ENCODE assay signal across 11 cellular contexts in the genomic region with DNA sequence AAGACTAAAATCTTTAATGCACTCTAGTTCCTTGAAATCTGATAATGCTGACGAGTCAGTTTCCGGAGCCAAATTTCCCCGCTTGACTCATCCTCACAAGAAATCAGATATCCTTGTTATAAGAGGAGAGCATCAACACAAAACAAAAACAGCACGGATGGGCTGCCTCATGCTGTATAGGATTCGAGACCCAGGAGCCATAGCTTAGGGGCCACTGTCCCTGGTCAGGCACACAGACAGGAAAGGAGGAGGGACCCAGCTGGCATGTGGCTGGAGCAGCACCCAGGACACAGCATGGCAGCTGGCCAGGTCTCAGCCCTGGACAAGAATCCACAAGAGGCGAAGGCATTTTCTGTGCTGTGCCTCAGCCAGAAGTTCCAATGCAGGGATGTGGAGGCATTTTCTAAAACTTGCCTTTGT.
DNase-seq lines count a peak whose midpoint lies in the region; ATAC-seq and TF ChIP-seq lines count a peak whose summit lies in the region.
"Had no signal": no experiment of that assay in that cellular context is flagged by ENCODE, and none has a peak within 500 bp of the region (broad histone marks: within the 10 kb centered on the region; RNA-seq: fewer than 3 reads in every experiment).

No MANE protein-coding gene starts in this region.

- H3K18ac ChIP-seq in H9 (ENCODE audit: insufficient read length, low read depth, low read length), result no peak overlapping the region

- H3K4ac ChIP-seq in H9 (ENCODE audit: low read depth, low read length), result no peak overlapping the region

- no peaks in the 10 kb centered on the region for H3K27me3 ChIP-seq in H9 (ENCODE audit: insufficient read depth, low read length)

- H2AK5ac ChIP-seq in H9 (ENCODE audit: insufficient read length, low read length), result no peak overlapping the region

- no peak overlapping the region for H2BK12ac ChIP-seq in H9 (ENCODE audit: insufficient read length, low read depth, low read length)

- peaks cover 2% of the 10 kb centered on the region; the same call in 1 of the 2 replicates for H3K4me1 ChIP-seq in H9 (ENCODE audit: insufficient read depth, low read length)

- H2BK120ac ChIP-seq in H9 (ENCODE audit: low read depth, low read length, poor library complexity, severe bottlenecking), result no peak overlapping the region

- WGBS in H9 (ENCODE audit: extremely low coverage, insufficient read length, low lambda C conversion rate), result no CpG with 5 or more reads among the region's 6 CpGs

- H4K5ac ChIP-seq in H9 (ENCODE audit: insufficient read length, low read depth, low read length), result no peak overlapping the region

- H3K27me3 Mint-ChIP-seq in H9 (ENCODE audit: low read depth), result no peaks in the 10 kb centered on the region; the same call in 1 of the 2 replicates

- TF ChIP-seq CTCF in omental fat pad (IDR thresholded peaks at IDR 0.05), result no peak
- TF ChIP-seq CTCF in H9 (conservative IDR thresholded peaks at IDR 0.05), result no peak

- ATAC-seq in SK-N-SH treated with all-trans-retinoic acid at 6 μM for 48 hours (peak; percentile 83), omental fat pad (ENCODE audit: low FRiP score) (peak; percentile 54), GM19035 (IDR thresholded peaks at IDR 0.05; ENCODE audit: unreplicated experiment) (no peak), GM18909 (IDR thresholded peaks at IDR 0.05; ENCODE audit: poor library complexity, unreplicated experiment) (no peak), GM18870 (IDR thresholded peaks at IDR 0.05; ENCODE audit: unreplicated experiment) (no peak)

- H3K9ac ChIP-seq in H9 (ENCODE audit: extremely low read depth, insufficient read length, low read length), result no peak overlapping the region

- no peak overlapping the region for H4K91ac ChIP-seq in H9 (ENCODE audit: insufficient read length, low read depth, low read length)

- 0 out of 7 replicates have a peak overlapping the region, but pooled peaks of 1 of the 3 experiments have one; percentile 48 for H3K27ac Mint-ChIP-seq in H9
- H3K27ac Mint-ChIP-seq: CD8-positive, alpha-beta memory T cell had no signal

- H3T11ph ChIP-seq in H9 (ENCODE audit: low read length), result no peak overlapping the region

- no peak overlapping the region for H4K8ac ChIP-seq in H9 (replicated peaks; ENCODE audit: insufficient read length, low read depth, low read length)

- no peaks in the 10 kb centered on the region for H3K23me2 ChIP-seq in H9 (ENCODE audit: insufficient read length, low read depth, low read length, poor library complexity, severe bottlenecking)

- H2BK20ac ChIP-seq in H9 (ENCODE audit: low read depth, low read length, poor library complexity, severe bottlenecking), result no peak overlapping the region

- H3K9me3 ChIP-seq in H9 (ENCODE audit: control insufficient read depth, low read depth, low read length), result no peaks in the 10 kb centered on the region

- no peak overlapping the region for H2AFZ ChIP-seq in H9 (ENCODE audit: low read length)

- no peak overlapping the region for H3K14ac ChIP-seq in H9 (ENCODE audit: insufficient read depth, low read length)

- no peaks in the 10 kb centered on the region for H4K20me1 ChIP-seq in H9 (ENCODE audit: control insufficient read depth, insufficient read depth, insufficient read length)

- DNase-seq in AG08395 (ENCODE audit: low spot score), result peak; percentile 56
- DNase-seq in fibroblast of gingiva (ENCODE audit: low read depth), result peak; percentile 79
- peak; percentile 32 for DNase-seq in omental fat pad (ENCODE audit: low spot score)
- DNase-seq in H9, result no peak
- DNase-seq: activated CD4-positive, alpha-beta T cell treated with anti-CD3 and anti-CD28 coated beads, Interleukin-2, amount 50 U/mL, for 1 hour; CD8-positive, alpha-beta memory T cell; OCI-M1 had no signal

- H3K4me3 Mint-ChIP-seq in H9, result 0 out of 5 replicates have a peak overlapping the region, but pooled peaks of 1 of the 2 experiments have one; percentile 28
- H3K4me3 Mint-ChIP-seq: CD8-positive, alpha-beta memory T cell had no signal

- no peak overlapping the region for H3K23ac ChIP-seq in H9 (ENCODE audit: insufficient read length, low read depth, low read length)

- H2BK5ac ChIP-seq in H9 (ENCODE audit: insufficient read length, low read length), result no peak overlapping the region

- H3K79me1 ChIP-seq in H9 (ENCODE audit: insufficient read depth, low read depth, low read length, poor library complexity, severe bottlenecking), result no peaks in the 10 kb centered on the region

- H3K56ac ChIP-seq in H9 (ENCODE audit: insufficient read length, low read depth, low read length), result no peak overlapping the region

- H3K4me1 Mint-ChIP-seq in H9, result peaks cover 19 to 30% of the 10 kb centered on the region in 2 experiments

- H2BK15ac ChIP-seq in H9 (ENCODE audit: low read depth, low read length), result no peak overlapping the region

- H3K9me3 Mint-ChIP-seq in H9, result peaks cover 12 to 13% of the 10 kb centered on the region in 2 experiments

- H3K27ac ChIP-seq in H9 (ENCODE audit: insufficient read length, low read depth, low read length), result no peak overlapping the region

- H3K36me3 Mint-ChIP-seq in H9 (ENCODE audit: insufficient read depth in 1 of 3, low read depth in 3 of 3), result peaks cover 0 to 8% (median 0%) of the 10 kb centered on the region in 3 experiments; a peak in 4 of 7 replicates
- H3K36me3 Mint-ChIP-seq: CD8-positive, alpha-beta memory T cell had no signal

- no peak overlapping the region for H3K4me2 ChIP-seq in H9 (ENCODE audit: insufficient read depth, insufficient read length, low read length)

- H3K79me2 ChIP-seq in H9 (ENCODE audit: insufficient read depth, low read length), result no peaks in the 10 kb centered on the region

TF ChIP-seq in SK-N-SH treated with all-trans-retinoic acid at 6 μM for 48 hours, 23 proteins besides CTCF, POLR2A, EP300 and RAD21:
- no peak for TF ChIP-seq ZNF565 (CRISPR knock-in tag; conservative IDR thresholded peaks at IDR 0.05; ENCODE audit: low read depth)
- no peak for TF ChIP-seq ZNF8 (CRISPR knock-in tag; IDR thresholded peaks at IDR 0.05)
- no peak for TF ChIP-seq PPARA (CRISPR knock-in tag; IDR thresholded peaks at IDR 0.05; ENCODE audit: borderline replicate concordance)
- no peak for TF ChIP-seq CSRNP3 (CRISPR knock-in tag; IDR thresholded peaks at IDR 0.05)
- TF ChIP-seq, protein P1, sequence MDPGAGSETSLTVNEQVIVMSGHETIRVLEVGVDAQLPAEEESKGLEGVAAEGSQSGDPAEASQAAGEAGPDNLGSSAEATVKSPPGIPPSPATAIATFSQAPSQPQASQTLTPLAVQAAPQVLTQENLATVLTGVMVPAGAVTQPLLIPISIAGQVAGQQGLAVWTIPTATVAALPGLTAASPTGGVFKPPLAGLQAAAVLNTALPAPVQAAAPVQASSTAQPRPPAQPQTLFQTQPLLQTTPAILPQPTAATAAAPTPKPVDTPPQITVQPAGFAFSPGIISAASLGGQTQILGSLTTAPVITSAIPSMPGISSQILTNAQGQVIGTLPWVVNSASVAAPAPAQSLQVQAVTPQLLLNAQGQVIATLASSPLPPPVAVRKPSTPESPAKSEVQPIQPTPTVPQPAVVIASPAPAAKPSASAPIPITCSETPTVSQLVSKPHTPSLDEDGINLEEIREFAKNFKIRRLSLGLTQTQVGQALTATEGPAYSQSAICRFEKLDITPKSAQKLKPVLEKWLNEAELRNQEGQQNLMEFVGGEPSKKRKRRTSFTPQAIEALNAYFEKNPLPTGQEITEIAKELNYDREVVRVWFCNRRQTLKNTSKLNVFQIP (CRISPR knock-in tag; IDR thresholded peaks at IDR 0.05; ENCODE audit: borderline replicate concordance, low read depth), result no peak
- TF ChIP-seq ZFP3 (CRISPR knock-in tag; IDR thresholded peaks at IDR 0.05), result no peak
- no peak for TF ChIP-seq ISL1 (CRISPR knock-in tag; IDR thresholded peaks at IDR 0.05)
- TF ChIP-seq TCF4 (CRISPR knock-in tag; IDR thresholded peaks at IDR 0.05; ENCODE audit: borderline replicate concordance), result no peak
- TF ChIP-seq ZC3H10 (CRISPR knock-in tag; IDR thresholded peaks at IDR 0.05), result no peak
- no peak for TF ChIP-seq OSR1 (CRISPR knock-in tag; IDR thresholded peaks at IDR 0.05)
- no peak for TF ChIP-seq RARB (CRISPR knock-in tag; IDR thresholded peaks at IDR 0.05)
- TF ChIP-seq SNAI2 (CRISPR knock-in tag; IDR thresholded peaks at IDR 0.05), result no peak

Comparison
In these comparisons a context has a peak if more than half of its experiments do, and no peak if none do; other contexts are left out.
1. ATAC-seq: peak in SK-N-SH treated with all-trans-retinoic acid at 6 μM for 48 hours (single experiment) and omental fat pad (single experiment); none in GM19035 (single experiment), GM18909 (single experiment) and GM18870 (single experiment).